ENCODE assay signal across 16 cellular contexts in the genomic region with DNA sequence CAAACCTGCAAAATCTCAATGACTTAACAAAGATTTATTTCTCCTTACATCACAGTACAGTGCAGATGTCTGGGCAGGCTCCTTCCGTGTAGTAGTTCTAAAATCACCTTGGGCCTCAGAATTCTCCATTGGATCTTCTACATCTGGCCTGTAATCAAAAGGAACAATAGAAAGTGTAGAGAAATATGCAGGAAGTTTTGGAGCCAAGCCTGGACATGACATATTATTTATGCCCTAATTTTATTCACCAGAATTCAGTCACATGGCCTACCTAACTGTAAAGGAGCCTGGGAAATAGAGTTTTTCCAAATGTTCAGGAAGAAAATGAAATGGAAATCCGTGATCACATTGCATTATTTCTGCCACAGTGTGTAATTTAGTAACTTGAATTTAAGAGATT. TPM values are rescaled to one million over a fixed set of nuclear protein-coding genes. Genes with fewer than 3 reads are reported as not detected.
DNase-seq lines count a peak whose midpoint lies in the region; TF ChIP-seq lines count a peak whose summit lies in the region.
"Had no signal": no experiment of that assay in that cellular context is flagged by ENCODE, and none has a peak within 500 bp of the region (broad histone marks: within the 10 kb centered on the region; RNA-seq: fewer than 3 reads in every experiment).

No MANE protein-coding gene starts in this region.

- TF ChIP-seq POLR2A in breast epithelium (IDR thresholded peaks at IDR 0.05), result no peak

- TF ChIP-seq CTCF in astrocyte of the cerebellum (IDR thresholded peaks at IDR 0.05; ENCODE audit: low read depth, low read length, missing control alignments) (no peak), cardiac fibroblast (IDR thresholded peaks at IDR 0.05; ENCODE audit: low read depth, low read length) (no peak), epithelial cell of esophagus (IDR thresholded peaks at IDR 0.05; ENCODE audit: insufficient read depth, low read depth, low read length, missing control alignments) (no peak), fibroblast of the aortic adventitia (IDR thresholded peaks at IDR 0.05; ENCODE audit: insufficient read depth, low read length) (no peak), breast epithelium (IDR thresholded peaks at IDR 0.05) (no peak)

- intact Hi-C loops in breast epithelium (cut with DNase I; ENCODE audit: low total_unique reads), result no loop called here

- no peak overlapping the region for H3K27ac ChIP-seq in breast epithelium
- H3K27ac ChIP-seq: GM23248 had no signal

- DNase-seq in astrocyte of the cerebellum (ENCODE audit: low read depth), result peak; percentile 47
- DNase-seq in cardiac fibroblast (ENCODE audit: low read depth in 2 of 2), result peak; percentile 32 to 35
- peak; percentile 56 for DNase-seq in epithelial cell of esophagus (ENCODE audit: low read depth)
- peak; percentile 76 for DNase-seq in fibroblast of the aortic adventitia (ENCODE audit: low read depth)
- DNase-seq in amygdala (lab: John Stamatoyannopoulos, UW), result no peak
- DNase-seq in pons (ENCODE audit: low spot score), result no peak
- DNase-seq in COLO668 (lab: John Stamatoyannopoulos, UW; ENCODE audit: unreplicated experiment), result no peak
- no peak for DNase-seq in breast epithelium (ENCODE audit: low spot score in 2 of 2)
- DNase-seq: ACHN; BE2C; C1 segment of cervical spinal cord; Caco-2; CD4-positive, CD25-positive, alpha-beta regulatory T cell; CD8-positive, alpha-beta memory T cell; GM23248 had no signal

- no peaks in the 10 kb centered on the region for H3K27me3 ChIP-seq in breast epithelium
- H3K27me3 ChIP-seq: BE2C had no signal

- H3K36me3 ChIP-seq in breast epithelium, result no peaks in the 10 kb centered on the region

- no peaks in the 10 kb centered on the region for H3K4me1 ChIP-seq in breast epithelium
- H3K4me1 ChIP-seq: BE2C, Caco-2, HAP-1 had no signal

- in situ Hi-C loops in astrocyte of the cerebellum (cut with HindIII; ENCODE audit: low sequenced_read_pairs), result no loop called here

- H3K4me3 ChIP-seq in astrocyte of the cerebellum (ENCODE audit: low read depth, low read length) (no peak overlapping the region), cardiac fibroblast (replicated peaks in 1 of 2; ENCODE audit: low read depth in 2 of 2, low read length in 2 of 2) (no peak overlapping the region), epithelial cell of esophagus (ENCODE audit: low read length) (no peak overlapping the region), fibroblast of the aortic adventitia (ENCODE audit: low read depth, low read length) (no peak overlapping the region), breast epithelium (no peak overlapping the region)
- H3K4me3 ChIP-seq: GM23248, HAP-1 had no signal

- no peaks in the 10 kb centered on the region for H3K9me3 ChIP-seq in breast epithelium
- H3K9me3 ChIP-seq: BE2C, Caco-2, HAP-1 had no signal

RNA-seq across cellular contexts. Expression of gene CYB561, which starts 58.2 kb away (rescaled TPM):
- total RNA-seq in fibroblast of the aortic adventitia (ENCODE audit: low replicate concordance) (16.4 and 29.5 TPM in 2 replicates), breast epithelium (10 to 100 TPM; 14.6 to 52.4 (median 43.3) TPM)

Comparison
In these comparisons a context has a peak if more than half of its experiments do, and no peak if none do; other contexts are left out.
1. DNase-seq: peak in astrocyte of the cerebellum (single experiment), cardiac fibroblast (2 of 2), epithelial cell of esophagus (single experiment) and fibroblast of the aortic adventitia (single experiment); none in amygdala (0 of 56), pons (single experiment), COLO668 (single experiment) and breast epithelium (0 of 2).